ENCODE assay signal across 1 cellular context in the genomic region with DNA sequence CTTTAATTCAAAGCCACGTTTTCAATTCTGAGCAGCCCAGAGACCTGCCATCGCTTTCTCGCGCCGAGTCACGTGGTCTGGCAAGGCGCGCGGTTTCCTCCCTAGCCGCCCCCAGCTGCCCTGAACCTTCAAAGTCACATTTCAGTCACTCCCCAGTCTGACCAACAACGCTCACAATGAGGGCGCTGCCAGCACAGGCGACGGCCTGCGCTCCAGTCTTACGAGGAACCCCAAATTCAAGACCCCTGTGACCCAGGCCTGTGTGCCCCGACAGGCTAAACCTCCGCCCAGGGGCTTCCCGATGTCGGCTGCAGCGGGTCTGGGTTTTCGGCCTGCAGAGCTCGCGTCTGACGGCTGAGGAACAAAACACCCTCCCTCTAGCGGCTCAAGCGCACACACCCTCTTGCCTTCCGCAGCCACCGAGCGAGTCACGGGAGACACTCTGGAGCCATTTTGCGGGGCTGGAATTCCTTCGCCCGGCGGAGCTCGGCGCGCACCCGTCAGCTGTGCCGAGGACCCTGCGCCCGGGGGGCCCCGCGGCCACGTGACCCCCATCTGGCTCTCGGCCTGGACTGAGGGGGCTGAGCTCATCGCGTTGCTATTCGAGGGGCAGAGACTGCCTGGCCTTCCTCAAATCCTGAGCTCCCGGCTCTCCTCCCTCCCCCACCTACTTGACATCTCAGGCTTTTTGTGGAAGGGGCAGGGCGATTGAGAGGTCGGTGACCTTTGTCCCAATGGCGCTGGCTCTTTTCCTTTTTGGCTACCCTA.
A peak's percentile ranks its signal among the peaks of the same experiment; 100 is the strongest.
TF ChIP-seq lines count a peak whose summit lies in the region.

No MANE protein-coding gene starts in this region.

TF ChIP-seq in HepG2, 621 proteins besides CTCF, POLR2A, EP300 and RAD21 (continued from another document and continues in another):
- TF ChIP-seq, protein P1, sequence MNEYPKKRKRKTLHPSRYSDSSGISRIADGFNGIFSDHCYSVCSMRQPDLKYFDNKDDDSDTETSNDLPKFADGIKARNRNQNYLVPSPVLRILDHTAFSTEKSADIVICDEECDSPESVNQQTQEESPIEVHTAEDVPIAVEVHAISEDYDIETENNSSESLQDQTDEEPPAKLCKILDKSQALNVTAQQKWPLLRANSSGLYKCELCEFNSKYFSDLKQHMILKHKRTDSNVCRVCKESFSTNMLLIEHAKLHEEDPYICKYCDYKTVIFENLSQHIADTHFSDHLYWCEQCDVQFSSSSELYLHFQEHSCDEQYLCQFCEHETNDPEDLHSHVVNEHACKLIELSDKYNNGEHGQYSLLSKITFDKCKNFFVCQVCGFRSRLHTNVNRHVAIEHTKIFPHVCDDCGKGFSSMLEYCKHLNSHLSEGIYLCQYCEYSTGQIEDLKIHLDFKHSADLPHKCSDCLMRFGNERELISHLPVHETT (CRISPR knock-in tag; conservative IDR thresholded peaks at IDR 0.05): no peak
- peak; percentile 99 for TF ChIP-seq KDM2A (CRISPR knock-in tag; IDR thresholded peaks at IDR 0.05; ENCODE audit: borderline replicate concordance, low read depth)
- TF ChIP-seq, protein P2, sequence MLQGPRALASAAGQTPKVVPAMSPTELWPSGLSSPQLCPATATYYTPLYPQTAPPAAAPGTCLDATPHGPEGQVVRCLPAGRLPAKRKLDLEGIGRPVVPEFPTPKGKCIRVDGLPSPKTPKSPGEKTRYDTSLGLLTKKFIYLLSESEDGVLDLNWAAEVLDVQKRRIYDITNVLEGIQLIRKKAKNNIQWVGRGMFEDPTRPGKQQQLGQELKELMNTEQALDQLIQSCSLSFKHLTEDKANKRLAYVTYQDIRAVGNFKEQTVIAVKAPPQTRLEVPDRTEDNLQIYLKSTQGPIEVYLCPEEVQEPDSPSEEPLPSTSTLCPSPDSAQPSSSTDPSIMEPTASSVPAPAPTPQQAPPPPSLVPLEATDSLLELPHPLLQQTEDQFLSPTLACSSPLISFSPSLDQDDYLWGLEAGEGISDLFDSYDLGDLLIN (CRISPR knock-in tag; IDR thresholded peaks at IDR 0.05; ENCODE audit: borderline replicate concordance): no peak
- TF ChIP-seq KAT8 (CRISPR knock-in tag; IDR thresholded peaks at IDR 0.05): peak; percentile 59; the same call in 1 of the 2 replicates
- TF ChIP-seq, protein P3, sequence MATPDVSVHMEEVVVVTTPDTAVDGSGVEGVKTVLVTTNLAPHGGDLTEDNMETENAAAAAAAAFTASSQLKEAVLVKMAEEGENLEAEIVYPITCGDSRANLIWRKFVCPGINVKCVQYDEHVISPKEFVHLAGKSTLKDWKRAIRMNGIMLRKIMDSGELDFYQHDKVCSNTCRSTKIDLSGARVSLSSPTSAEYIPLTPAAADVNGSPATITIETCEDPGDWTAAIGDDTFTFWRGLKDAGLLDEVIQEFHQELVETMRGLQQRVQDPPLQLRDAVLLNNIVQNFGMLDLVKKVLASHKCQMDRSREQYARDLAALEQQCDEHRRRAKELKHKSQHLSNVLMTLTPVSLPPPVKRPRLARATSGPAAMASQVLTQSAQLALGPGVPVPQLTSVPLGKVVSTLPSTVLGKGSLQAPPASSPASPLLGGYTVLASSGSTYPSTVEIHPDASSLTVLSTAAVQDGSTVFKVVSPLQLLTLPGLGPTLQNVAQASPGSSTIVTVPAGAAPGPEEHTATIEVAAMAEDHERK (CRISPR knock-in tag; IDR thresholded peaks at IDR 0.05; ENCODE audit: low read depth): no peak
- TF ChIP-seq ZNF883 (CRISPR knock-in tag; IDR thresholded peaks at IDR 0.05; ENCODE audit: not compliant biosample characterization): no peak
- 0 out of 2 replicates have a peak, but pooled peaks have one; percentile 46 for TF ChIP-seq ZSCAN9 (CRISPR knock-in tag; IDR thresholded peaks at IDR 0.05; ENCODE audit: borderline replicate concordance)
- TF ChIP-seq, protein P4, sequence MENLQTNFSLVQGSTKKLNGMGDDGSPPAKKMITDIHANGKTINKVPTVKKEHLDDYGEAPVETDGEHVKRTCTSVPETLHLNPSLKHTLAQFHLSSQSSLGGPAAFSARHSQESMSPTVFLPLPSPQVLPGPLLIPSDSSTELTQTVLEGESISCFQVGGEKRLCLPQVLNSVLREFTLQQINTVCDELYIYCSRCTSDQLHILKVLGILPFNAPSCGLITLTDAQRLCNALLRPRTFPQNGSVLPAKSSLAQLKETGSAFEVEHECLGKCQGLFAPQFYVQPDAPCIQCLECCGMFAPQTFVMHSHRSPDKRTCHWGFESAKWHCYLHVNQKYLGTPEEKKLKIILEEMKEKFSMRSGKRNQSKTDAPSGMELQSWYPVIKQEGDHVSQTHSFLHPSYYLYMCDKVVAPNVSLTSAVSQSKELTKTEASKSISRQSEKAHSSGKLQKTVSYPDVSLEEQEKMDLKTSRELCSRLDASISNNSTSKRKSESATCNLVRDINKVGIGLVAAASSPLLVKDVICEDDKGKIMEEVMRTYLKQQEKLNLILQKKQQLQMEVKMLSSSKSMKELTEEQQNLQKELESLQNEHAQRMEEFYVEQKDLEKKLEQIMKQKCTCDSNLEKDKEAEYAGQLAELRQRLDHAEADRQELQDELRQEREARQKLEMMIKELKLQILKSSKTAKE (CRISPR knock-in tag; IDR thresholded peaks at IDR 0.05; ENCODE audit: borderline replicate concordance): no peak; the same call in 1 of the 2 replicates
- TF ChIP-seq STAT5B (CRISPR knock-in tag; IDR thresholded peaks at IDR 0.05): no peak
- no peak for TF ChIP-seq SP5 (CRISPR knock-in tag; IDR thresholded peaks at IDR 0.05; ENCODE audit: borderline replicate concordance, low read depth)
- TF ChIP-seq, protein P5, sequence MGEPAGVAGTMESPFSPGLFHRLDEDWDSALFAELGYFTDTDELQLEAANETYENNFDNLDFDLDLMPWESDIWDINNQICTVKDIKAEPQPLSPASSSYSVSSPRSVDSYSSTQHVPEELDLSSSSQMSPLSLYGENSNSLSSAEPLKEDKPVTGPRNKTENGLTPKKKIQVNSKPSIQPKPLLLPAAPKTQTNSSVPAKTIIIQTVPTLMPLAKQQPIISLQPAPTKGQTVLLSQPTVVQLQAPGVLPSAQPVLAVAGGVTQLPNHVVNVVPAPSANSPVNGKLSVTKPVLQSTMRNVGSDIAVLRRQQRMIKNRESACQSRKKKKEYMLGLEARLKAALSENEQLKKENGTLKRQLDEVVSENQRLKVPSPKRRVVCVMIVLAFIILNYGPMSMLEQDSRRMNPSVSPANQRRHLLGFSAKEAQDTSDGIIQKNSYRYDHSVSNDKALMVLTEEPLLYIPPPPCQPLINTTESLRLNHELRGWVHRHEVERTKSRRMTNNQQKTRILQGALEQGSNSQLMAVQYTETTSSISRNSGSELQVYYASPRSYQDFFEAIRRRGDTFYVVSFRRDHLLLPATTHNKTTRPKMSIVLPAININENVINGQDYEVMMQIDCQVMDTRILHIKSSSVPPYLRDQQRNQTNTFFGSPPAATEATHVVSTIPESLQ (CRISPR knock-in tag; conservative IDR thresholded peaks at IDR 0.05): no peak
- peak; percentile 49; the same call in 1 of the 2 replicates for TF ChIP-seq THYN1 (CRISPR knock-in tag; IDR thresholded peaks at IDR 0.05; ENCODE audit: borderline replicate concordance, low read depth)
- TF ChIP-seq ZNF737 (CRISPR knock-in tag; IDR thresholded peaks at IDR 0.05; ENCODE audit: borderline replicate concordance): peak; percentile 53; the same call in 1 of the 2 replicates
- TF ChIP-seq TCF12 (IDR thresholded peaks at IDR 0.05): no peak
- no peak for TF ChIP-seq TCF12 (CRISPR knock-in tag; IDR thresholded peaks at IDR 0.05)
- no peak for TF ChIP-seq ETV5 (CRISPR knock-in tag; IDR thresholded peaks at IDR 0.05; ENCODE audit: borderline replicate concordance)
- TF ChIP-seq, protein P6, sequence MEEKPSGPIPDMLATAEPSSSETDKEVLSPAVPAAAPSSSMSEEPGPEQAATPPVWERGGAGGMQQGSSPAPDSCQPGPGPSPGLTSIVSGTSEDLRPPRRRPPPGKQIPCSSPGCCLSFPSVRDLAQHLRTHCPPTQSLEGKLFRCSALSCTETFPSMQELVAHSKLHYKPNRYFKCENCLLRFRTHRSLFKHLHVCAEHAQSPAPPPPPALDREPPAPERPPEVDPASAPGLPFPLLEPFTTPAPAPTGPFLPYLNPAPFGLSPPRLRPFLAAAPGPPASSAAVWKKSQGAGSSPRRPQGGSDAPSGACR (CRISPR knock-in tag; IDR thresholded peaks at IDR 0.05): peak; percentile 35; the same call in 1 of the 2 replicates
- TF ChIP-seq TAF1 (CRISPR knock-in tag; IDR thresholded peaks at IDR 0.05): no peak
- TF ChIP-seq YEATS2 (CRISPR knock-in tag; IDR thresholded peaks at IDR 0.05; ENCODE audit: borderline replicate concordance): no peak
- TF ChIP-seq PHF21A (CRISPR knock-in tag; IDR thresholded peaks at IDR 0.05): peak; percentile 36; the same call in 1 of the 2 replicates
- no peak for TF ChIP-seq MZF1 (CRISPR knock-in tag; IDR thresholded peaks at IDR 0.05; ENCODE audit: borderline replicate concordance)
- no peak for TF ChIP-seq ZNF549 (CRISPR knock-in tag; IDR thresholded peaks at IDR 0.05)
- no peak for TF ChIP-seq ZFYVE20 (CRISPR knock-in tag; IDR thresholded peaks at IDR 0.05; ENCODE audit: borderline replicate concordance, low read depth)
- TF ChIP-seq SCMH1 (CRISPR knock-in tag; IDR thresholded peaks at IDR 0.05; ENCODE audit: borderline replicate concordance): no peak
- TF ChIP-seq TMF1 (CRISPR knock-in tag; IDR thresholded peaks at IDR 0.05; ENCODE audit: low read depth): peak; percentile 77; the same call in 1 of the 2 replicates
- TF ChIP-seq ZNF253 (CRISPR knock-in tag; IDR thresholded peaks at IDR 0.05; ENCODE audit: borderline replicate concordance): no peak
- no peak for TF ChIP-seq IRF2 (CRISPR knock-in tag; IDR thresholded peaks at IDR 0.05)
- TF ChIP-seq FOSL2 (CRISPR knock-in tag; IDR thresholded peaks at IDR 0.05): no peak; the same call in 1 of the 2 replicates
- peak; percentile 69; the same call in 1 of the 2 replicates for TF ChIP-seq CHCHD3 (CRISPR knock-in tag; IDR thresholded peaks at IDR 0.05)
- TF ChIP-seq ZNF484 (CRISPR knock-in tag; IDR thresholded peaks at IDR 0.05; ENCODE audit: borderline replicate concordance, low read depth): no peak; the same call in 1 of the 2 replicates
- no peak for TF ChIP-seq ZNF556 (CRISPR knock-in tag; IDR thresholded peaks at IDR 0.05; ENCODE audit: borderline replicate concordance)
- no peak for TF ChIP-seq CCAR2 (optimal IDR thresholded peaks at IDR 0.05; ENCODE audit: low read depth, low read length)
- TF ChIP-seq TOE1 (CRISPR knock-in tag; IDR thresholded peaks at IDR 0.05): no peak
- no peak for TF ChIP-seq JARID2 (CRISPR knock-in tag; IDR thresholded peaks at IDR 0.05; ENCODE audit: insufficient replicate concordance)
- TF ChIP-seq KDM6A (CRISPR knock-in tag; IDR thresholded peaks at IDR 0.05; ENCODE audit: low read depth): no peak
- 0 out of 2 replicates have a peak, but pooled peaks have one; percentile 19 for TF ChIP-seq ZNF746 (CRISPR knock-in tag; IDR thresholded peaks at IDR 0.05)
- TF ChIP-seq, protein P7, sequence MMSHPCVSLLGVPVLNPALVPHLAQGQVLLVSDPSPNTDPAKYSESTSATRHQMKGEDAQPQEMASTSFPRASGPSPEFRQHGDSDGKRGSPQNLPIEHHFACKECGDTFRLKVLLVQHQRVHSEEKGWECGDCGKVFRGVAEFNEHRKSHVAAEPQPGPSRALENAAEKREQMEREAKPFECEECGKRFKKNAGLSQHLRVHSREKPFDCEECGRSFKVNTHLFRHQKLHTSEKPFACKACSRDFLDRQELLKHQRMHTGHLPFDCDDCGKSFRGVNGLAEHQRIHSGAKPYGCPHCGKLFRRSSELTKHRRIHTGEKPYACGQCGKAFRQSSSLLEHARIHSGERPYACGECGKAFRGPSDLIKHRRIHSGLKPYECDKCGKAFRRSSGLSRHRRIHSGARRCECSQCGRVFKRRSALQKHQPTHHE (CRISPR knock-in tag; IDR thresholded peaks at IDR 0.05; ENCODE audit: borderline replicate concordance): no peak; the same call in 1 of the 2 replicates
- no peak for TF ChIP-seq FOSL1 (CRISPR knock-in tag; IDR thresholded peaks at IDR 0.05; ENCODE audit: borderline replicate concordance)
- TF ChIP-seq ZNF33B (CRISPR knock-in tag; IDR thresholded peaks at IDR 0.05): 0 out of 2 replicates have a peak, but pooled peaks have one; percentile 39
- 0 out of 2 replicates have a peak, but pooled peaks have one; percentile 31 for TF ChIP-seq ZNF260 (CRISPR knock-in tag; IDR thresholded peaks at IDR 0.05; ENCODE audit: borderline replicate concordance, low read depth)
- TF ChIP-seq SMYD3 (CRISPR knock-in tag; IDR thresholded peaks at IDR 0.05): 0 out of 2 replicates have a peak, but pooled peaks have one; percentile 27
- 0 out of 2 replicates have a peak, but pooled peaks have one; percentile 33 for TF ChIP-seq ZNF264 (CRISPR knock-in tag; IDR thresholded peaks at IDR 0.05)
- no peak for TF ChIP-seq SATB2 (CRISPR knock-in tag; IDR thresholded peaks at IDR 0.05)
- 0 out of 2 replicates have a peak, but pooled peaks have one; percentile 21 for TF ChIP-seq NFKBIZ (CRISPR knock-in tag; IDR thresholded peaks at IDR 0.05)
- no peak for TF ChIP-seq NR2F2 (IDR thresholded peaks at IDR 0.05; ENCODE audit: borderline replicate concordance, low read depth)
- no peak for TF ChIP-seq ZSCAN31 (CRISPR knock-in tag; IDR thresholded peaks at IDR 0.05; ENCODE audit: low read depth)
- peak; percentile 51; the same call in 1 of the 2 replicates for TF ChIP-seq FOXK1 (CRISPR knock-in tag; IDR thresholded peaks at IDR 0.05; ENCODE audit: borderline replicate concordance, low read depth)
- TF ChIP-seq ZNF10 (CRISPR knock-in tag; IDR thresholded peaks at IDR 0.05; ENCODE audit: borderline replicate concordance, low read depth): no peak
- TF ChIP-seq, protein P8, sequence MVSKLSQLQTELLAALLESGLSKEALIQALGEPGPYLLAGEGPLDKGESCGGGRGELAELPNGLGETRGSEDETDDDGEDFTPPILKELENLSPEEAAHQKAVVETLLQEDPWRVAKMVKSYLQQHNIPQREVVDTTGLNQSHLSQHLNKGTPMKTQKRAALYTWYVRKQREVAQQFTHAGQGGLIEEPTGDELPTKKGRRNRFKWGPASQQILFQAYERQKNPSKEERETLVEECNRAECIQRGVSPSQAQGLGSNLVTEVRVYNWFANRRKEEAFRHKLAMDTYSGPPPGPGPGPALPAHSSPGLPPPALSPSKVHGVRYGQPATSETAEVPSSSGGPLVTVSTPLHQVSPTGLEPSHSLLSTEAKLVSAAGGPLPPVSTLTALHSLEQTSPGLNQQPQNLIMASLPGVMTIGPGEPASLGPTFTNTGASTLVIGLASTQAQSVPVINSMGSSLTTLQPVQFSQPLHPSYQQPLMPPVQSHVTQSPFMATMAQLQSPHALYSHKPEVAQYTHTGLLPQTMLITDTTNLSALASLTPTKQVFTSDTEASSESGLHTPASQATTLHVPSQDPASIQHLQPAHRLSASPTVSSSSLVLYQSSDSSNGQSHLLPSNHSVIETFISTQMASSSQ (IDR thresholded peaks at IDR 0.05; ENCODE audit: low read depth): no peak
- TF ChIP-seq, protein P8 (CRISPR knock-in tag; IDR thresholded peaks at IDR 0.05; ENCODE audit: borderline replicate concordance): peak; percentile 42; the same call in 1 of the 2 replicates
- TF ChIP-seq ZNF724P (CRISPR knock-in tag; IDR thresholded peaks at IDR 0.05; ENCODE audit: borderline replicate concordance): peak; percentile 86
